Comparison of ENCODE assay signal across 17 cellular contexts in the genomic region with DNA sequence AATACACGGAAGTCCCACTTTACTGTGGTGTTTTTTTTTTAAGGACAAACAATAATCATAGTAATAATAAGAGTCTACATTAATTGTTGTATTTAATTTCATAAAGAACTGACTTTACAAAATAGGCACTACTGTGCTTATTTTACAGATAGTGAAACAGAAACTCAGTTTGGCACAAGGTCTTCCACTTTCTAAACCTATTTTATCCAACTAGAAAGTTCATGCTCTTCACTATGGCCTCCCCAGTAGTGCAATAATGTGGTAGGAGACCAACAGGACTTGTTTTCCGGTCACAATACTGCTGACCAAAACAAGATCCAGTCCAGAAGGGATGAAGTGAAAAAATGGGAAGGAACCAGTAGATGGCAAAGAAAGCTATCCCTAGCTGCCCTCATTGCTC.
DNase-seq lines count a peak whose midpoint lies in the region; ATAC-seq and TF ChIP-seq lines count a peak whose summit lies in the region.
"Had no signal": no experiment of that assay in that cellular context is flagged by ENCODE, and none has a peak within 500 bp of the region (broad histone marks: within the 10 kb centered on the region; RNA-seq: fewer than 3 reads in every experiment).

No MANE protein-coding gene starts in this region.

- no peak overlapping the region for H3K9ac ChIP-seq in KMS-11
- H3K9ac ChIP-seq: BLaER1 treated with 17β-estradiol and CSF1 and Interleukin-3, amounts not matched to agents 10 nM and 100 nM had no signal

- no peaks in the 10 kb centered on the region for H3K27me3 ChIP-seq in KMS-11 (ENCODE audit: insufficient read depth, low read depth)
- H3K27me3 ChIP-seq: BLaER1 treated with 17β-estradiol and CSF1 and Interleukin-3, amounts not matched to agents 10 nM and 100 nM had no signal

- H4K20me1 ChIP-seq in KMS-11 (ENCODE audit: insufficient read depth) = no peaks in the 10 kb centered on the region
- H4K20me1 ChIP-seq: BLaER1 treated with 17β-estradiol and CSF1 and Interleukin-3, amounts not matched to agents 10 nM and 100 nM had no signal

- ATAC-seq in GM21360 (IDR thresholded peaks at IDR 0.05; ENCODE audit: unreplicated experiment) = no peak
- ATAC-seq: A549; CD8-positive, alpha-beta T cell had no signal

- no peaks in the 10 kb centered on the region for H3K79me2 ChIP-seq in KMS-11 (ENCODE audit: insufficient read depth, low read depth)

- H3K27ac ChIP-seq in KMS-11 = no peak overlapping the region
- H3K27ac ChIP-seq: 22Rv1; A549; BLaER1 treated with 17β-estradiol and CSF1 and Interleukin-3, amounts not matched to agents 10 nM and 100 nM; C4-2B had no signal

- 0 out of 2 replicates have a peak overlapping the region, but pooled peaks have one; percentile 14 for H2AFZ ChIP-seq in KMS-11 (ENCODE audit: low read depth)

- H3K4me2 ChIP-seq in KMS-11 = no peak overlapping the region
- H3K4me2 ChIP-seq: A549; BLaER1 treated with 17β-estradiol and CSF1 and Interleukin-3, amounts not matched to agents 10 nM and 100 nM had no signal

- DNase-seq in MV-4-11 (lab: John Stamatoyannopoulos, UW) (peak; percentile 43), OCI-M1 (lab: John Stamatoyannopoulos, UW) (peak; percentile 34), NCI-H69 (lab: John Stamatoyannopoulos, UW) (no peak), SW480 (ENCODE audit: low spot score) (no peak)
- DNase-seq: AML-193; Caco-2; Calu3; CD4-positive, alpha-beta T cell; CD8-positive, alpha-beta T cell; DMS79 treated with DMSO at 0.1 percent for 48 hours; GF-D8 had no signal

- no peak overlapping the region for H3K4me3 ChIP-seq in KMS-11 (IDR thresholded peaks at IDR 0.05; ENCODE audit: insufficient read depth, low read depth, low read length)
- H3K4me3 ChIP-seq: A549; BLaER1 treated with 17β-estradiol and CSF1 and Interleukin-3, amounts not matched to agents 10 nM and 100 nM had no signal

- no peak for TF ChIP-seq CTCF in KMS-11 (conservative IDR thresholded peaks at IDR 0.05; ENCODE audit: low read depth, low read length)

- no peaks in the 10 kb centered on the region for H3K36me3 ChIP-seq in KMS-11 (ENCODE audit: insufficient read depth)
- H3K36me3 ChIP-seq: BLaER1 treated with 17β-estradiol and CSF1 and Interleukin-3, amounts not matched to agents 10 nM and 100 nM had no signal

- peaks cover 5% of the 10 kb centered on the region for H3K4me1 ChIP-seq in KMS-11 (ENCODE audit: low read depth, poor library complexity, severe bottlenecking)
- H3K4me1 ChIP-seq: A549; BLaER1 treated with 17β-estradiol and CSF1 and Interleukin-3, amounts not matched to agents 10 nM and 100 nM; Caco-2 had no signal

Comparison
In these comparisons a context has a peak if more than half of its experiments do, and no peak if none do; other contexts are left out.
1. DNase-seq: peak in MV-4-11 (single experiment) and OCI-M1 (single experiment); none in NCI-H69 (single experiment) and SW480 (single experiment).